1 cellular context compared by ENCODE assay signal in genomic region chr3:50264389-50264963, GRCh38.
TF ChIP-seq lines count a peak whose summit lies in the region.

No MANE protein-coding gene starts in this region.

TF ChIP-seq in HepG2, 621 proteins besides CTCF, POLR2A, EP300 and RAD21 (continued from another document and continues in another):
- TF ChIP-seq ZNF687 (CRISPR knock-in tag; IDR thresholded peaks at IDR 0.05) = 0 out of 2 replicates have a peak, but pooled peaks have one; percentile 71
- peak; percentile 57; the same call in 1 of the 2 replicates for TF ChIP-seq HNF4G (IDR thresholded peaks at IDR 0.05; ENCODE audit: borderline replicate concordance, low read depth, low read length)
- TF ChIP-seq HNF4G (CRISPR knock-in tag; IDR thresholded peaks at IDR 0.05; ENCODE audit: borderline replicate concordance, low read depth) = no peak
- TF ChIP-seq MYPOP (CRISPR knock-in tag; IDR thresholded peaks at IDR 0.05) = 0 out of 2 replicates have a peak, but pooled peaks have one; percentile 17
- TF ChIP-seq NR2F6 (IDR thresholded peaks at IDR 0.05) = peak; percentile 60
- no peak; the same call in none of the 2 replicates for TF ChIP-seq NR2F6 (CRISPR knock-in tag; IDR thresholded peaks at IDR 0.05)
- peak; percentile 38; the same call in 1 of the 2 replicates for TF ChIP-seq TBX2 (CRISPR knock-in tag; IDR thresholded peaks at IDR 0.05; ENCODE audit: borderline replicate concordance)
- 0 out of 2 replicates have a peak, but pooled peaks have one; percentile 19 for TF ChIP-seq ZXDC (CRISPR knock-in tag; IDR thresholded peaks at IDR 0.05)
- peak; percentile 83 for TF ChIP-seq JUND (CRISPR knock-in tag; IDR thresholded peaks at IDR 0.05)
- TF ChIP-seq ZBTB46 (CRISPR knock-in tag; IDR thresholded peaks at IDR 0.05; ENCODE audit: borderline replicate concordance) = 0 out of 2 replicates have a peak, but pooled peaks have one; percentile 25
- TF ChIP-seq KDM2A (CRISPR knock-in tag; IDR thresholded peaks at IDR 0.05; ENCODE audit: borderline replicate concordance, low read depth) = peak; percentile 28; the same call in 1 of the 2 replicates
- TF ChIP-seq, protein P1, sequence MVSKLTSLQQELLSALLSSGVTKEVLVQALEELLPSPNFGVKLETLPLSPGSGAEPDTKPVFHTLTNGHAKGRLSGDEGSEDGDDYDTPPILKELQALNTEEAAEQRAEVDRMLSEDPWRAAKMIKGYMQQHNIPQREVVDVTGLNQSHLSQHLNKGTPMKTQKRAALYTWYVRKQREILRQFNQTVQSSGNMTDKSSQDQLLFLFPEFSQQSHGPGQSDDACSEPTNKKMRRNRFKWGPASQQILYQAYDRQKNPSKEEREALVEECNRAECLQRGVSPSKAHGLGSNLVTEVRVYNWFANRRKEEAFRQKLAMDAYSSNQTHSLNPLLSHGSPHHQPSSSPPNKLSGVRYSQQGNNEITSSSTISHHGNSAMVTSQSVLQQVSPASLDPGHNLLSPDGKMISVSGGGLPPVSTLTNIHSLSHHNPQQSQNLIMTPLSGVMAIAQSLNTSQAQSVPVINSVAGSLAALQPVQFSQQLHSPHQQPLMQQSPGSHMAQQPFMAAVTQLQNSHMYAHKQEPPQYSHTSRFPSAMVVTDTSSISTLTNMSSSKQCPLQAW (CRISPR knock-in tag; IDR thresholded peaks at IDR 0.05) = peak; percentile 28; the same call in 1 of the 2 replicates
- TF ChIP-seq, protein P2, sequence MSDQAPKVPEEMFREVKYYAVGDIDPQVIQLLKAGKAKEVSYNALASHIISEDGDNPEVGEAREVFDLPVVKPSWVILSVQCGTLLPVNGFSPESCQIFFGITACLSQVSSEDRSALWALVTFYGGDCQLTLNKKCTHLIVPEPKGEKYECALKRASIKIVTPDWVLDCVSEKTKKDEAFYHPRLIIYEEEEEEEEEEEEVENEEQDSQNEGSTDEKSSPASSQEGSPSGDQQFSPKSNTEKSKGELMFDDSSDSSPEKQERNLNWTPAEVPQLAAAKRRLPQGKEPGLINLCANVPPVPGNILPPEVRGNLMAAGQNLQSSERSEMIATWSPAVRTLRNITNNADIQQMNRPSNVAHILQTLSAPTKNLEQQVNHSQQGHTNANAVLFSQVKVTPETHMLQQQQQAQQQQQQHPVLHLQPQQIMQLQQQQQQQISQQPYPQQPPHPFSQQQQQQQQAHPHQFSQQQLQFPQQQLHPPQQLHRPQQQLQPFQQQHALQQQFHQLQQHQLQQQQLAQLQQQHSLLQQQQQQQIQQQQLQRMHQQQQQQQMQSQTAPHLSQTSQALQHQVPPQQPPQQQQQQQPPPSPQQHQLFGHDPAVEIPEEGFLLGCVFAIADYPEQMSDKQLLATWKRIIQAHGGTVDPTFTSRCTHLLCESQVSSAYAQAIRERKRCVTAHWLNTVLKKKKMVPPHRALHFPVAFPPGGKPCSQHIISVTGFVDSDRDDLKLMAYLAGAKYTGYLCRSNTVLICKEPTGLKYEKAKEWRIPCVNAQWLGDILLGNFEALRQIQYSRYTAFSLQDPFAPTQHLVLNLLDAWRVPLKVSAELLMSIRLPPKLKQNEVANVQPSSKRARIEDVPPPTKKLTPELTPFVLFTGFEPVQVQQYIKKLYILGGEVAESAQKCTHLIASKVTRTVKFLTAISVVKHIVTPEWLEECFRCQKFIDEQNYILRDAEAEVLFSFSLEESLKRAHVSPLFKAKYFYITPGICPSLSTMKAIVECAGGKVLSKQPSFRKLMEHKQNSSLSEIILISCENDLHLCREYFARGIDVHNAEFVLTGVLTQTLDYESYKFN (CRISPR knock-in tag; conservative IDR thresholded peaks at IDR 0.05) = peak; percentile 87
- 0 out of 2 replicates have a peak, but pooled peaks have one; percentile 35 for TF ChIP-seq ZNF235 (CRISPR knock-in tag; IDR thresholded peaks at IDR 0.05; ENCODE audit: borderline replicate concordance)
- TF ChIP-seq MED1 (CRISPR knock-in tag; IDR thresholded peaks at IDR 0.05) = peak; percentile 58
- TF ChIP-seq ZNF17 (CRISPR knock-in tag; IDR thresholded peaks at IDR 0.05) = no peak
- TF ChIP-seq IRF2 (CRISPR knock-in tag; IDR thresholded peaks at IDR 0.05) = peak; percentile 72; the same call in 1 of the 2 replicates
- TF ChIP-seq ZNF605 (CRISPR knock-in tag; IDR thresholded peaks at IDR 0.05) = no peak
- TF ChIP-seq, protein P3, sequence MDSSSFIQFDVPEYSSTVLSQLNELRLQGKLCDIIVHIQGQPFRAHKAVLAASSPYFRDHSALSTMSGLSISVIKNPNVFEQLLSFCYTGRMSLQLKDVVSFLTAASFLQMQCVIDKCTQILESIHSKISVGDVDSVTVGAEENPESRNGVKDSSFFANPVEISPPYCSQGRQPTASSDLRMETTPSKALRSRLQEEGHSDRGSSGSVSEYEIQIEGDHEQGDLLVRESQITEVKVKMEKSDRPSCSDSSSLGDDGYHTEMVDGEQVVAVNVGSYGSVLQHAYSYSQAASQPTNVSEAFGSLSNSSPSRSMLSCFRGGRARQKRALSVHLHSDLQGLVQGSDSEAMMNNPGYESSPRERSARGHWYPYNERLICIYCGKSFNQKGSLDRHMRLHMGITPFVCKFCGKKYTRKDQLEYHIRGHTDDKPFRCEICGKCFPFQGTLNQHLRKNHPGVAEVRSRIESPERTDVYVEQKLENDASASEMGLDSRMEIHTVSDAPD (CRISPR knock-in tag; IDR thresholded peaks at IDR 0.05) = 0 out of 2 replicates have a peak, but pooled peaks have one; percentile 36
- 0 out of 2 replicates have a peak, but pooled peaks have one; percentile 11 for TF ChIP-seq REPIN1 (CRISPR knock-in tag; IDR thresholded peaks at IDR 0.05; ENCODE audit: borderline replicate concordance, low read depth)
- peak; percentile 37 for TF ChIP-seq ASH2L (IDR thresholded peaks at IDR 0.05; ENCODE audit: insufficient read length, low read depth, low read length)
- no peak for TF ChIP-seq FOXJ3 (CRISPR knock-in tag; IDR thresholded peaks at IDR 0.05; ENCODE audit: borderline replicate concordance)
- peak; percentile 45; the same call in 1 of the 2 replicates for TF ChIP-seq BCL6 (CRISPR knock-in tag; IDR thresholded peaks at IDR 0.05)
- TF ChIP-seq, protein P4, sequence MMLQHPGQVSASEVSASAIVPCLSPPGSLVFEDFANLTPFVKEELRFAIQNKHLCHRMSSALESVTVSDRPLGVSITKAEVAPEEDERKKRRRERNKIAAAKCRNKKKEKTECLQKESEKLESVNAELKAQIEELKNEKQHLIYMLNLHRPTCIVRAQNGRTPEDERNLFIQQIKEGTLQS (CRISPR knock-in tag; IDR thresholded peaks at IDR 0.05) = peak; percentile 87; the same call in 1 of the 2 replicates
- peak; percentile 59; the same call in 1 of the 2 replicates for TF ChIP-seq TFAP4 (IDR thresholded peaks at IDR 0.05; ENCODE audit: borderline replicate concordance, low read depth)
- TF ChIP-seq ZNF446 (CRISPR knock-in tag; IDR thresholded peaks at IDR 0.05) = no peak
- TF ChIP-seq NR2F1 (CRISPR knock-in tag; IDR thresholded peaks at IDR 0.05) = peak in 1 of 2 experiments; percentile 54; a peak in 1 of 4 replicates
- no peak for TF ChIP-seq CBX1 (IDR thresholded peaks at IDR 0.05; ENCODE audit: low read depth)
- no peak for TF ChIP-seq ZKSCAN8 (CRISPR knock-in tag; IDR thresholded peaks at IDR 0.05; ENCODE audit: borderline replicate concordance)
- TF ChIP-seq ZNF569 (CRISPR knock-in tag; IDR thresholded peaks at IDR 0.05; ENCODE audit: borderline replicate concordance) = no peak
- TF ChIP-seq ZBTB25 (CRISPR knock-in tag; IDR thresholded peaks at IDR 0.05) = no peak
- TF ChIP-seq ZBTB7A (CRISPR knock-in tag; IDR thresholded peaks at IDR 0.05) = no peak
- peak; percentile 72; the same call in 1 of the 2 replicates for TF ChIP-seq HNRNPL (IDR thresholded peaks at IDR 0.05; ENCODE audit: low read depth, low read length)
